ENCODE assay signal across 27 cellular contexts in the genomic region with DNA sequence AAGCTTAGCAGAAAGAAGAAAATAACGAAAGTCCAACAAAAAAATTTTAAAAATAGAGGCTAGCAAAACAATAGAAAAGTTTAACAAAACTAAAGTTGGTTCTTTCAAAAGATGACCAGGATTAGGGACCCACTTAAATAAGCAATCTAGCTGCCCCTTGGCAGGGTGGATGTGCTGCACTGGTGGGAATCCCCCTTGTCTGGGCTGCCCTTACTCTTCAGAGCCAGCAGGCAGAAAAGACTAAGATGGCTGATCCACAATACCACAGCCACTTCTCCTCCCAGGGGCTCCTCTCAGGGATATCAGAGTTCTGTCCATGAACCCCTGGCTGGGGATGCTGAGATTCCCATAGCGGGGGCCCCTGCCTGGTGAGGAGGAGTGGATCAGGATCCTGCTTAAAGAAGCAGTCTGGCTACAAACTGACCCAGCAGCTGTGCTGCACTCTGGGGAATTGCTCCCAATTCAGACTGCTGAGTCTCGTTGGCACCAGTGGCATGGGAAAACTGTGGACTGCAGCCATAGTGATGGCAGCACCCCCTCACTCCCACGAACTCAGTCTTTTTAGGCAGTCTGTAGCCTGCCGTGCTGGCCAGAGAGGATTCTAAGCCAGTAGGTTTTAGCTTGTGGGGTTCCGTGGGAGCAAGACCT. TPM values are rescaled to one million over a fixed set of nuclear protein-coding genes. Genes with fewer than 3 reads are reported as not detected.
"Had no signal": no experiment of that assay in that cellular context is flagged by ENCODE, and none has a peak within 500 bp of the region (broad histone marks: within the 10 kb centered on the region; RNA-seq: fewer than 3 reads in every experiment).

No MANE protein-coding gene starts in this region.

- H3K4me3 ChIP-seq: adrenal gland, dorsolateral prefrontal cortex, gastrocnemius medialis, right lobe of liver, testis, upper lobe of right lung had no signal

- H3K27me3 ChIP-seq: adrenal gland, gastrocnemius medialis, right lobe of liver, testis, upper lobe of right lung had no signal

- H3K27ac ChIP-seq: adrenal gland, dorsolateral prefrontal cortex, gastrocnemius medialis, right lobe of liver, testis, upper lobe of right lung, WERI-Rb-1 had no signal

- H3K4me1 ChIP-seq: adrenal gland, gastrocnemius medialis, right lobe of liver, testis, upper lobe of right lung had no signal

- FAIRE-seq: astrocyte, colon, endothelial cell of umbilical vein, small intestine had no signal

- H3K9me3 ChIP-seq: adrenal gland, gastrocnemius medialis, right lobe of liver, testis, upper lobe of right lung had no signal

- H3K36me3 ChIP-seq: adrenal gland, gastrocnemius medialis, right lobe of liver, upper lobe of right lung, WERI-Rb-1 had no signal

- DNase-seq: activated CD4-positive, alpha-beta T cell treated with anti-CD3 and anti-CD28 coated beads for 1 hour; activated CD8-positive, alpha-beta memory T cell treated with anti-CD3 and anti-CD28 coated beads, Interleukin-2, amount 50 U/mL, for 48 hours; activated naive CD4-positive, alpha-beta T cell; activated T-cell treated with anti-CD3 and anti-CD28 coated beads, Interleukin-2, amount 50 U/mL, for 4 hours; adrenal gland; dorsolateral prefrontal cortex; effector memory CD8-positive, alpha-beta T cell; gastrocnemius medialis; hypothalamus; left ventricle myocardium superior; mammary epithelial cell; midbrain; occipital lobe; right lobe of liver; small intestine; stimulated activated CD4-positive, alpha-beta T cell treated with anti-CD3 and anti-CD28 coated beads, Interleukin-2, amount 100 ng/mL, for 24 hours; testis; upper lobe of right lung; WERI-Rb-1 had no signal

RNA-seq across cellular contexts. Expression of gene INSL6, which starts 2.7 kb away (rescaled TPM):
- total RNA-seq: activated CD8-positive, alpha-beta memory T cell treated with anti-CD3 and anti-CD28 coated beads for 36 hours; activated T-cell treated with anti-CD3 and anti-CD28 coated beads, Interleukin-2, amount 50 U/mL, for 4 hours; activated T-helper 2 cell treated with anti-CD3 and anti-CD28 coated beads, Interferon-gamma antibody, Interleukin-2, Interleukin-4, amounts not matched to agents 10 μg/mL and 5 μg/mL and 100 μg/mL, durations not matched to agents 14 hours and 24 hours and 36 hours; astrocyte; dorsolateral prefrontal cortex; endothelial cell of umbilical vein; esophagus mucosa; gastrocnemius medialis; left ventricle myocardium superior; mammary epithelial cell; occipital lobe; right lobe of liver; T-helper 2 cell treated with Interferon-gamma antibody and Interleukin-4, amounts not matched to agents 100 ng/mL and 5 ng/mL, for 36 hours; upper lobe of right lung had no signal
- polyA plus RNA-seq: adrenal gland, endothelial cell of umbilical vein, mammary epithelial cell, neural cell, small intestine had no signal

RNA-seq across cellular contexts. Expression of gene INSL4, which starts 43.0 kb away (rescaled TPM):
- total RNA-seq: activated CD8-positive, alpha-beta memory T cell treated with anti-CD3 and anti-CD28 coated beads for 36 hours; activated T-helper 2 cell treated with anti-CD3 and anti-CD28 coated beads, Interferon-gamma antibody, Interleukin-2, Interleukin-4, amounts not matched to agents 10 μg/mL and 5 μg/mL and 100 μg/mL, durations not matched to agents 14 hours and 24 hours and 36 hours; adrenal gland; dorsolateral prefrontal cortex; endothelial cell of umbilical vein; esophagus mucosa; left ventricle myocardium superior; mammary epithelial cell; occipital lobe; right lobe of liver; T-helper 2 cell treated with Interferon-gamma antibody and Interleukin-4, amounts not matched to agents 100 ng/mL and 5 ng/mL, for 36 hours; upper lobe of right lung had no signal
- polyA plus RNA-seq: adrenal gland, endothelial cell of umbilical vein, mammary epithelial cell, neural cell, small intestine had no signal
